In the genomic region with DNA sequence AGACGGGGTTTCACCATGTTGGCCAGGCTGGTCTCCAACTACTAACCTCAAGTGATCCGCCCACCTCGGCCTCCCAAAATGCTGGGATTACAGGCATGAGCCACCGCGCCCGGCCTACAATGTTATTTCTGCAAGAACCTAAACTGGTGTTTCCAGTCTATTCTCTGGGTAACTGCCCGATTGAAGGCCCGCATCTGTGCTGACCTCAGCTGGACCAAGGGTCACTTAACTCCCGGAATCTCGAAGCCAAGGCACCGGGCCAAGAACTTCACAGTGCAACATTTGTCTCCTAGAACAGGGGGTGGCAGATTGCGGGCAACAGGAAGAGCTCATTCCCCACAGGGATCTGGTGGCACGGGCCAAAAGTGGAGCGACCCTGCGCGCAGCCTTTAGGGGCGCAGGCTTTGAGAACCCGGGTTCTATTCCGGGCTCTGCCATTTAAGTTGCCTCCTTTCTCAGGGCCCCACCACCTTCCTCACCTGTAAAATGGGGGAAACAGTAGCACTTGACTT, we compare ENCODE assay signal across 1 cellular context.
TF ChIP-seq lines count a peak whose summit lies in the region.

No MANE protein-coding gene starts in this region.

TF ChIP-seq in HepG2, 621 proteins besides CTCF, POLR2A, EP300 and RAD21 (continues in another document):
- TF ChIP-seq, protein P1, sequence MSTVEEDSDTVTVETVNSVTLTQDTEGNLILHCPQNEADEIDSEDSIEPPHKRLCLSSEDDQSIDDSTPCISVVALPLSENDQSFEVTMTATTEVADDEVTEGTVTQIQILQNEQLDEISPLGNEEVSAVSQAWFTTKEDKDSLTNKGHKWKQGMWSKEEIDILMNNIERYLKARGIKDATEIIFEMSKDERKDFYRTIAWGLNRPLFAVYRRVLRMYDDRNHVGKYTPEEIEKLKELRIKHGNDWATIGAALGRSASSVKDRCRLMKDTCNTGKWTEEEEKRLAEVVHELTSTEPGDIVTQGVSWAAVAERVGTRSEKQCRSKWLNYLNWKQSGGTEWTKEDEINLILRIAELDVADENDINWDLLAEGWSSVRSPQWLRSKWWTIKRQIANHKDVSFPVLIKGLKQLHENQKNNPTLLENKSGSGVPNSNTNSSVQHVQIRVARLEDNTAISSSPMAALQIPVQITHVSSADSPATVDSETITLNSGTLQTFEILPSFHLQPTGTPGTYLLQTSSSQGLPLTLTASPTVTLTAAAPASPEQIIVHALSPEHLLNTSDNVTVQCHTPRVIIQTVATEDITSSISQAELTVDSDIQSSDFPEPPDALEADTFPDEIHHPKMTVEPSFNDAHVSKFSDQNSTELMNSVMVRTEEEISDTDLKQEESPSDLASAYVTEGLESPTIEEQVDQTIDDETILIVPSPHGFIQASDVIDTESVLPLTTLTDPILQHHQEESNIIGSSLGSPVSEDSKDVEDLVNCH (CRISPR knock-in tag; IDR thresholded peaks at IDR 0.05), result no peak
- TF ChIP-seq ZNF20 (CRISPR knock-in tag; IDR thresholded peaks at IDR 0.05), result no peak
- 0 out of 2 replicates have a peak, but pooled peaks have one; percentile 21 for TF ChIP-seq HNF4A (CRISPR knock-in tag; IDR thresholded peaks at IDR 0.05)
- TF ChIP-seq MAFK (conservative IDR thresholded peaks at IDR 0.05 in 1 of 2, IDR thresholded peaks at IDR 0.05 in 1 of 2; ENCODE audit: low read length in 2 of 2), result peak; percentile 32 to 34; a peak in 3 of 4 replicates
- TF ChIP-seq, protein P2, sequence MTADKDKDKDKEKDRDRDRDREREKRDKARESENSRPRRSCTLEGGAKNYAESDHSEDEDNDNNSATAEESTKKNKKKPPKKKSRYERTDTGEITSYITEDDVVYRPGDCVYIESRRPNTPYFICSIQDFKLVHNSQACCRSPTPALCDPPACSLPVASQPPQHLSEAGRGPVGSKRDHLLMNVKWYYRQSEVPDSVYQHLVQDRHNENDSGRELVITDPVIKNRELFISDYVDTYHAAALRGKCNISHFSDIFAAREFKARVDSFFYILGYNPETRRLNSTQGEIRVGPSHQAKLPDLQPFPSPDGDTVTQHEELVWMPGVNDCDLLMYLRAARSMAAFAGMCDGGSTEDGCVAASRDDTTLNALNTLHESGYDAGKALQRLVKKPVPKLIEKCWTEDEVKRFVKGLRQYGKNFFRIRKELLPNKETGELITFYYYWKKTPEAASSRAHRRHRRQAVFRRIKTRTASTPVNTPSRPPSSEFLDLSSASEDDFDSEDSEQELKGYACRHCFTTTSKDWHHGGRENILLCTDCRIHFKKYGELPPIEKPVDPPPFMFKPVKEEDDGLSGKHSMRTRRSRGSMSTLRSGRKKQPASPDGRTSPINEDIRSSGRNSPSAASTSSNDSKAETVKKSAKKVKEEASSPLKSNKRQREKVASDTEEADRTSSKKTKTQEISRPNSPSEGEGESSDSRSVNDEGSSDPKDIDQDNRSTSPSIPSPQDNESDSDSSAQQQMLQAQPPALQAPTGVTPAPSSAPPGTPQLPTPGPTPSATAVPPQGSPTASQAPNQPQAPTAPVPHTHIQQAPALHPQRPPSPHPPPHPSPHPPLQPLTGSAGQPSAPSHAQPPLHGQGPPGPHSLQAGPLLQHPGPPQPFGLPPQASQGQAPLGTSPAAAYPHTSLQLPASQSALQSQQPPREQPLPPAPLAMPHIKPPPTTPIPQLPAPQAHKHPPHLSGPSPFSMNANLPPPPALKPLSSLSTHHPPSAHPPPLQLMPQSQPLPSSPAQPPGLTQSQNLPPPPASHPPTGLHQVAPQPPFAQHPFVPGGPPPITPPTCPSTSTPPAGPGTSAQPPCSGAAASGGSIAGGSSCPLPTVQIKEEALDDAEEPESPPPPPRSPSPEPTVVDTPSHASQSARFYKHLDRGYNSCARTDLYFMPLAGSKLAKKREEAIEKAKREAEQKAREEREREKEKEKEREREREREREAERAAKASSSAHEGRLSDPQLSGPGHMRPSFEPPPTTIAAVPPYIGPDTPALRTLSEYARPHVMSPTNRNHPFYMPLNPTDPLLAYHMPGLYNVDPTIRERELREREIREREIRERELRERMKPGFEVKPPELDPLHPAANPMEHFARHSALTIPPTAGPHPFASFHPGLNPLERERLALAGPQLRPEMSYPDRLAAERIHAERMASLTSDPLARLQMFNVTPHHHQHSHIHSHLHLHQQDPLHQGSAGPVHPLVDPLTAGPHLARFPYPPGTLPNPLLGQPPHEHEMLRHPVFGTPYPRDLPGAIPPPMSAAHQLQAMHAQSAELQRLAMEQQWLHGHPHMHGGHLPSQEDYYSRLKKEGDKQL (CRISPR knock-in tag; IDR thresholded peaks at IDR 0.05; ENCODE audit: low read depth), result no peak
- no peak for TF ChIP-seq RFX3 (CRISPR knock-in tag; IDR thresholded peaks at IDR 0.05)
- TF ChIP-seq FOXA3 (CRISPR knock-in tag; IDR thresholded peaks at IDR 0.05), result 0 out of 2 replicates have a peak, but pooled peaks have one; percentile 25
- TF ChIP-seq MEIS1 (CRISPR knock-in tag; IDR thresholded peaks at IDR 0.05; ENCODE audit: borderline replicate concordance), result 0 out of 2 replicates have a peak, but pooled peaks have one; percentile 18
- 0 out of 2 replicates have a peak, but pooled peaks have one; percentile 12 for TF ChIP-seq IRX3 (CRISPR knock-in tag; IDR thresholded peaks at IDR 0.05; ENCODE audit: borderline replicate concordance, low read depth)
- no peak for TF ChIP-seq THAP11 (CRISPR knock-in tag; IDR thresholded peaks at IDR 0.05)
- TF ChIP-seq ZNF350 (CRISPR knock-in tag; IDR thresholded peaks at IDR 0.05; ENCODE audit: borderline replicate concordance, low read depth), result peak; percentile 19; the same call in 1 of the 2 replicates
- TF ChIP-seq ZNF230 (CRISPR knock-in tag; IDR thresholded peaks at IDR 0.05), result 0 out of 2 replicates have a peak, but pooled peaks have one; percentile 35
- TF ChIP-seq MIXL1 (CRISPR knock-in tag; IDR thresholded peaks at IDR 0.05), result no peak
- no peak for TF ChIP-seq SNAPC2 (CRISPR knock-in tag; IDR thresholded peaks at IDR 0.05)
- TF ChIP-seq YEATS2 (CRISPR knock-in tag; IDR thresholded peaks at IDR 0.05; ENCODE audit: borderline replicate concordance), result no peak
- 0 out of 2 replicates have a peak, but pooled peaks have one; percentile 18 for TF ChIP-seq ZNF644 (CRISPR knock-in tag; IDR thresholded peaks at IDR 0.05; ENCODE audit: low read depth)
- TF ChIP-seq, protein P3, sequence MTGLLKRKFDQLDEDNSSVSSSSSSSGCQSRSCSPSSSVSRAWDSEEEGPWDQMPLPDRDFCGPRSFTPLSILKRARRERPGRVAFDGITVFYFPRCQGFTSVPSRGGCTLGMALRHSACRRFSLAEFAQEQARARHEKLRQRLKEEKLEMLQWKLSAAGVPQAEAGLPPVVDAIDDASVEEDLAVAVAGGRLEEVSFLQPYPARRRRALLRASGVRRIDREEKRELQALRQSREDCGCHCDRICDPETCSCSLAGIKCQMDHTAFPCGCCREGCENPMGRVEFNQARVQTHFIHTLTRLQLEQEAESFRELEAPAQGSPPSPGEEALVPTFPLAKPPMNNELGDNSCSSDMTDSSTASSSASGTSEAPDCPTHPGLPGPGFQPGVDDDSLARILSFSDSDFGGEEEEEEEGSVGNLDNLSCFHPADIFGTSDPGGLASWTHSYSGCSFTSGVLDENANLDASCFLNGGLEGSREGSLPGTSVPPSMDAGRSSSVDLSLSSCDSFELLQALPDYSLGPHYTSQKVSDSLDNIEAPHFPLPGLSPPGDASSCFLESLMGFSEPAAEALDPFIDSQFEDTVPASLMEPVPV (CRISPR knock-in tag; IDR thresholded peaks at IDR 0.05), result 0 out of 2 replicates have a peak, but pooled peaks have one; percentile 11
- no peak for TF ChIP-seq SSRP1 (CRISPR knock-in tag; IDR thresholded peaks at IDR 0.05)
- TF ChIP-seq NFKB2 (CRISPR knock-in tag; IDR thresholded peaks at IDR 0.05; ENCODE audit: borderline replicate concordance), result no peak
- 0 out of 2 replicates have a peak, but pooled peaks have one; percentile 12 for TF ChIP-seq U2AF2 (IDR thresholded peaks at IDR 0.05; ENCODE audit: low read depth, low read length)
- TF ChIP-seq, protein P4, sequence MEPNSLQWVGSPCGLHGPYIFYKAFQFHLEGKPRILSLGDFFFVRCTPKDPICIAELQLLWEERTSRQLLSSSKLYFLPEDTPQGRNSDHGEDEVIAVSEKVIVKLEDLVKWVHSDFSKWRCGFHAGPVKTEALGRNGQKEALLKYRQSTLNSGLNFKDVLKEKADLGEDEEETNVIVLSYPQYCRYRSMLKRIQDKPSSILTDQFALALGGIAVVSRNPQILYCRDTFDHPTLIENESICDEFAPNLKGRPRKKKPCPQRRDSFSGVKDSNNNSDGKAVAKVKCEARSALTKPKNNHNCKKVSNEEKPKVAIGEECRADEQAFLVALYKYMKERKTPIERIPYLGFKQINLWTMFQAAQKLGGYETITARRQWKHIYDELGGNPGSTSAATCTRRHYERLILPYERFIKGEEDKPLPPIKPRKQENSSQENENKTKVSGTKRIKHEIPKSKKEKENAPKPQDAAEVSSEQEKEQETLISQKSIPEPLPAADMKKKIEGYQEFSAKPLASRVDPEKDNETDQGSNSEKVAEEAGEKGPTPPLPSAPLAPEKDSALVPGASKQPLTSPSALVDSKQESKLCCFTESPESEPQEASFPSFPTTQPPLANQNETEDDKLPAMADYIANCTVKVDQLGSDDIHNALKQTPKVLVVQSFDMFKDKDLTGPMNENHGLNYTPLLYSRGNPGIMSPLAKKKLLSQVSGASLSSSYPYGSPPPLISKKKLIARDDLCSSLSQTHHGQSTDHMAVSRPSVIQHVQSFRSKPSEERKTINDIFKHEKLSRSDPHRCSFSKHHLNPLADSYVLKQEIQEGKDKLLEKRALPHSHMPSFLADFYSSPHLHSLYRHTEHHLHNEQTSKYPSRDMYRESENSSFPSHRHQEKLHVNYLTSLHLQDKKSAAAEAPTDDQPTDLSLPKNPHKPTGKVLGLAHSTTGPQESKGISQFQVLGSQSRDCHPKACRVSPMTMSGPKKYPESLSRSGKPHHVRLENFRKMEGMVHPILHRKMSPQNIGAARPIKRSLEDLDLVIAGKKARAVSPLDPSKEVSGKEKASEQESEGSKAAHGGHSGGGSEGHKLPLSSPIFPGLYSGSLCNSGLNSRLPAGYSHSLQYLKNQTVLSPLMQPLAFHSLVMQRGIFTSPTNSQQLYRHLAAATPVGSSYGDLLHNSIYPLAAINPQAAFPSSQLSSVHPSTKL (CRISPR knock-in tag; IDR thresholded peaks at IDR 0.05), result 0 out of 2 replicates have a peak, but pooled peaks have one; percentile 21
- TF ChIP-seq ZNF619 (CRISPR knock-in tag; IDR thresholded peaks at IDR 0.05), result peak; percentile 1; the same call in 1 of the 2 replicates
- peak; percentile 7; the same call in 1 of the 2 replicates for TF ChIP-seq ZNF614 (CRISPR knock-in tag; IDR thresholded peaks at IDR 0.05; ENCODE audit: borderline replicate concordance)
- peak; percentile 55 for TF ChIP-seq NR2F6 (IDR thresholded peaks at IDR 0.05)
- TF ChIP-seq NR2F6 (CRISPR knock-in tag; IDR thresholded peaks at IDR 0.05), result peak; percentile 72
- TF ChIP-seq, protein P5, sequence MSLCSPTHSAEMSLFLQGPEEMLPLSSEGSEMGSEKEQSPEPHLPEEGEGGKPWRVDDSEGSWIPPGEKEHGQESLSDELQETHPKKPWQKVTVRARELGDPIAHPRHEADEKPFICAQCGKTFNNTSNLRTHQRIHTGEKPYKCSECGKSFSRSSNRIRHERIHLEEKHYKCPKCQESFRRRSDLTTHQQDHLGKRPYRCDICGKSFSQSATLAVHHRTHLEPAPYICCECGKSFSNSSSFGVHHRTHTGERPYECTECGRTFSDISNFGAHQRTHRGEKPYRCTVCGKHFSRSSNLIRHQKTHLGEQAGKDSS (CRISPR knock-in tag; IDR thresholded peaks at IDR 0.05; ENCODE audit: borderline replicate concordance, low read depth), result no peak
- TF ChIP-seq AGO1 (IDR thresholded peaks at IDR 0.05; ENCODE audit: low read depth, low read length, poor library complexity, severe bottlenecking), result no peak
- TF ChIP-seq ZNF598 (CRISPR knock-in tag; IDR thresholded peaks at IDR 0.05; ENCODE audit: borderline replicate concordance), result no peak
- no peak for TF ChIP-seq ZFYVE20 (CRISPR knock-in tag; IDR thresholded peaks at IDR 0.05; ENCODE audit: borderline replicate concordance, low read depth)
- TF ChIP-seq ELF4 (CRISPR knock-in tag; IDR thresholded peaks at IDR 0.05; ENCODE audit: borderline replicate concordance), result no peak
- TF ChIP-seq, protein P6, sequence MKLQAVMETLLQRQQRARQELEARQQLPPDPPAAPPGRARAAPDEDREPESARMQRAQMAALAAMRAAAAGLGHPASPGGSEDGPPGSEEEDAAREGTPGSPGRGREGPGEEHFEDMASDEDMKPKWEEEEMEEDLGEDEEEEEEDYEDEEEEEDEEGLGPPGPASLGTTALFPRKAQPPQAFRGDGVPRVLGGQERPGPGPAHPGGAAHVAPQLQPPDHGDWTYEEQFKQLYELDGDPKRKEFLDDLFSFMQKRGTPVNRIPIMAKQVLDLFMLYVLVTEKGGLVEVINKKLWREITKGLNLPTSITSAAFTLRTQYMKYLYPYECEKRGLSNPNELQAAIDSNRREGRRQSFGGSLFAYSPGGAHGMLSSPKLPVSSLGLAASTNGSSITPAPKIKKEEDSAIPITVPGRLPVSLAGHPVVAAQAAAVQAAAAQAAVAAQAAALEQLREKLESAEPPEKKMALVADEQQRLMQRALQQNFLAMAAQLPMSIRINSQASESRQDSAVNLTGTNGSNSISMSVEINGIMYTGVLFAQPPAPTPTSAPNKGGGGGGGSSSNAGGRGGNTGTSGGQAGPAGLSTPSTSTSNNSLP (IDR thresholded peaks at IDR 0.05; ENCODE audit: low read depth, low read length), result no peak
- no peak for TF ChIP-seq JARID2 (CRISPR knock-in tag; IDR thresholded peaks at IDR 0.05; ENCODE audit: insufficient replicate concordance)
- TF ChIP-seq TCF7L2 (IDR thresholded peaks at IDR 0.05; ENCODE audit: low read depth, low read length), result no peak
- no peak for TF ChIP-seq CHD2 (IDR thresholded peaks at IDR 0.05; ENCODE audit: low read depth, low read length)
- TF ChIP-seq KAT7 (CRISPR knock-in tag; IDR thresholded peaks at IDR 0.05; ENCODE audit: borderline replicate concordance), result 0 out of 2 replicates have a peak, but pooled peaks have one; percentile 38
- TF ChIP-seq, protein P7, sequence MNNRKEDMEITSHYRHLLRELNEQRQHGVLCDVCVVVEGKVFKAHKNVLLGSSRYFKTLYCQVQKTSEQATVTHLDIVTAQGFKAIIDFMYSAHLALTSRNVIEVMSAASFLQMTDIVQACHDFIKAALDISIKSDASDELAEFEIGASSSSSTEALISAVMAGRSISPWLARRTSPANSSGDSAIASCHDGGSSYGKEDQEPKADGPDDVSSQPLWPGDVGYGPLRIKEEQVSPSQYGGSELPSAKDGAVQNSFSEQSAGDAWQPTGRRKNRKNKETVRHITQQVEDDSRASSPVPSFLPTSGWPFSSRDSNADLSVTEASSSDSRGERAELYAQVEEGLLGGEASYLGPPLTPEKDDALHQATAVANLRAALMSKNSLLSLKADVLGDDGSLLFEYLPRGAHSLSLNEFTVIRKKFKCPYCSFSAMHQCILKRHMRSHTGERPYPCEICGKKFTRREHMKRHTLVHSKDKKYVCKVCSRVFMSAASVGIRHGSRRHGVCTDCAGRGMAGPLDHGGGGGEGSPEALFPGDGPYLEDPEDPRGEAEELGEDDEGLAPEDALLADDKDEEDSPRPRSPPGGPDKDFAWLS (CRISPR knock-in tag; IDR thresholded peaks at IDR 0.05; ENCODE audit: borderline replicate concordance), result no peak
- peak; percentile 52 for TF ChIP-seq GATAD2A (CRISPR knock-in tag; IDR thresholded peaks at IDR 0.05)
- TF ChIP-seq ZNF878 (CRISPR knock-in tag; IDR thresholded peaks at IDR 0.05), result 0 out of 2 replicates have a peak, but pooled peaks have one; percentile 37
- TF ChIP-seq CEBPG (CRISPR knock-in tag; IDR thresholded peaks at IDR 0.05), result peak; percentile 24; the same call in 1 of the 2 replicates
